Comparison of ENCODE assay signal across 17 cellular contexts in genomic region chr1:19666139-19666465, GRCh38. TPM values are rescaled to one million over a fixed set of nuclear protein-coding genes. Genes with fewer than 3 reads are reported as not detected.
A peak's percentile ranks its signal among the peaks of the same experiment; 100 is the strongest.
DNase-seq lines count a peak whose midpoint lies in the region; ATAC-seq, FAIRE-seq and TF ChIP-seq lines count a peak whose summit lies in the region.
"Had no signal": no experiment of that assay in that cellular context is flagged by ENCODE, and none has a peak within 500 bp of the region (broad histone marks: within the 10 kb centered on the region; RNA-seq: fewer than 3 reads in every experiment).

No MANE protein-coding gene starts in this region.

- no peaks in the 10 kb centered on the region for H3K9me3 ChIP-seq in HepG2 (ENCODE audit: low read length)
- no peaks in the 10 kb centered on the region for H3K9me3 ChIP-seq in right lobe of liver
- H3K9me3 ChIP-seq: psoas muscle had no signal

- peaks cover 8% of the 10 kb centered on the region for H3K27me3 Mint-ChIP-seq in activated naive CD8-positive, alpha-beta T cell
- peaks cover 90% of the 10 kb centered on the region for H3K27me3 Mint-ChIP-seq in mesothelial cell of epicardium (ENCODE audit: low read depth)

- 71% methylated on average over 3 of the region's 23 CpGs for WGBS in HepG2 (ENCODE audit: low lambda C conversion rate)
- no CpG with 5 or more reads among the region's 23 CpGs for WGBS in right lobe of liver (ENCODE audit: insufficient coverage, low coverage, low lambda C conversion rate, missing lambda C conversion rate)

- H3K4me1 ChIP-seq in HepG2 (ENCODE audit: insufficient read depth, low read length) = peaks cover 15% of the 10 kb centered on the region
- peaks cover 0 to 7% (median 0%) of the 10 kb centered on the region in 4 donors for H3K4me1 ChIP-seq in right lobe of liver
- H3K4me1 ChIP-seq: psoas muscle had no signal

- TF ChIP-seq CTCF in HepG2 (CRISPR knock-in tag; IDR thresholded peaks at IDR 0.05) = no peak
- TF ChIP-seq CTCF in right lobe of liver (IDR thresholded peaks at IDR 0.05) = no peak
- TF ChIP-seq CTCF in mesothelial cell of epicardium (IDR thresholded peaks at IDR 0.05; ENCODE audit: unreplicated experiment) = no peak

- TF ChIP-seq POLR2A in HepG2 (IDR thresholded peaks at IDR 0.05; ENCODE audit: insufficient read depth in 1 of 2, low read depth in 2 of 2, low read length in 2 of 2) (no peak), right lobe of liver (IDR thresholded peaks at IDR 0.05) (no peak)

- TF ChIP-seq EP300 in HepG2 (IDR thresholded peaks at IDR 0.05; ENCODE audit: low read depth in 2 of 2, low read length in 2 of 2) = no peak
- TF ChIP-seq EP300 in HepG2 (CRISPR knock-in tag; IDR thresholded peaks at IDR 0.05; ENCODE audit: borderline replicate concordance) = no peak

- H3K36me3 ChIP-seq in HepG2 (replicated peaks in 1 of 2; ENCODE audit: control insufficient read depth in 1 of 2, insufficient read depth in 2 of 2, low read length in 2 of 2) (no peaks in the 10 kb centered on the region), right lobe of liver (no peaks in the 10 kb centered on the region)

- no peaks in the 10 kb centered on the region for H3K36me3 Mint-ChIP-seq in activated naive CD8-positive, alpha-beta T cell
- no peaks in the 10 kb centered on the region for H3K36me3 Mint-ChIP-seq in mesothelial cell of epicardium

- H3K4me2 ChIP-seq in HepG2 (ENCODE audit: low read depth, low read length) = no peak overlapping the region

- H4K20me1 ChIP-seq in HepG2 (ENCODE audit: insufficient read depth, low read length) = 0 out of 2 replicates have a peak, but pooled peaks cover 2% of the 10 kb centered on the region

- no peak for FAIRE-seq in HepG2 (lab: Jason Lieb, UNC)

- H3K27me3 ChIP-seq in HepG2 (ENCODE audit: control insufficient read depth in 1 of 2, insufficient read depth in 2 of 2, low read length in 2 of 2) (peaks cover 10 to 63% of the 10 kb centered on the region in 2 experiments; a peak in 4 of 5 replicates), right lobe of liver (peaks cover 3 to 11% of the 10 kb centered on the region in 2 donors)

- BruUV-seq in HepG2 (replicated peaks; lab: Mats Ljungman, UMichigan) = no TSS peak

- H3K27ac Mint-ChIP-seq in activated naive CD8-positive, alpha-beta T cell = no peak overlapping the region
- no peak overlapping the region for H3K27ac Mint-ChIP-seq in mesothelial cell of epicardium

- no peaks in the 10 kb centered on the region for H3K9me3 Mint-ChIP-seq in activated naive CD8-positive, alpha-beta T cell (ENCODE audit: low read depth)
- H3K9me3 Mint-ChIP-seq in mesothelial cell of epicardium = no peaks in the 10 kb centered on the region

- ATAC-seq in HepG2 (peak; percentile 42), right lobe of liver (no peak), HG03045 (IDR thresholded peaks at IDR 0.05; ENCODE audit: unreplicated experiment) (no peak), GM21390 (IDR thresholded peaks at IDR 0.05; ENCODE audit: unreplicated experiment) (no peak)
- ATAC-seq: psoas muscle had no signal

- in situ Hi-C loops in HepG2 (cut with HindIII; ENCODE audit: extremely low pct_ligation_motif_present, low pct_unique_long_range_greater_than_20kb) = no loop called here

- H3K9ac ChIP-seq in HepG2 (ENCODE audit: insufficient read depth, low read depth, low read length) = no peak overlapping the region

- CTCF ChIA-PET in HepG2 (lab: Yijun Ruan, JAX; ENCODE audit: low intra/inter-chr PET ratio, low total read pairs) = no interaction called here

- DNase-seq in HepG2 (ENCODE audit: low spot score) = no peak
- DNase-seq in right lobe of liver = no peak
- DNase-seq in mesothelial cell of epicardium (ENCODE audit: low spot score in 2 of 2, unreplicated experiment in 2 of 2) = no peak
- no peak for DNase-seq in activated CD8-positive, alpha-beta memory T cell treated with anti-CD3 and anti-CD28 coated beads for 24 hours
- DNase-seq: activated CD4-positive, alpha-beta T cell treated with anti-CD3 and anti-CD28 coated beads for 4 hours; activated gamma-delta T cell treated with Interleukin-2 at 50 U/mL for 16 hours; AML-193; DND-41; left colon; NCI-H1436; NK-92 treated with Interleukin-12 subunit alpha and Interleukin-12 subunit beta, amount 100 ng/mL, for 24 hours; psoas muscle had no signal

- POLR2A ChIA-PET in HepG2 (lab: Yijun Ruan, JAX) = no interaction called here

- no peak overlapping the region for H2AFZ ChIP-seq in HepG2 (ENCODE audit: low read length)

- intact Hi-C loops in HepG2 (cut with micrococcal nuclease; ENCODE audit: unreplicated experiment) = no loop called here
- intact Hi-C loops in right lobe of liver (cut with DNase I) = no loop called here

- peak overlapping the region; percentile 81 for H3K4me3 Mint-ChIP-seq in activated naive CD8-positive, alpha-beta T cell
- H3K4me3 Mint-ChIP-seq in mesothelial cell of epicardium = peak overlapping the region; percentile 67

- no peak overlapping the region for H3K4me3 ChIP-seq in HepG2 (replicated peaks in 1 of 3; ENCODE audit: insufficient read depth in 1 of 3, low read depth in 2 of 3, low read length in 3 of 3)
- no peak overlapping the region for H3K4me3 ChIP-seq in right lobe of liver
- H3K4me3 ChIP-seq: psoas muscle had no signal

- peaks cover 18% of the 10 kb centered on the region for H3K4me1 Mint-ChIP-seq in activated naive CD8-positive, alpha-beta T cell (ENCODE audit: low read depth)
- peaks cover 4% of the 10 kb centered on the region for H3K4me1 Mint-ChIP-seq in mesothelial cell of epicardium

- no peaks in the 10 kb centered on the region for H3K79me2 ChIP-seq in HepG2 (ENCODE audit: insufficient read depth, low read length)

- H3K27ac ChIP-seq in HepG2 (ENCODE audit: extremely low read length, insufficient read depth, low read length) (no peak overlapping the region), right lobe of liver (no peak overlapping the region)
- H3K27ac ChIP-seq: psoas muscle had no signal

- no peak for TF ChIP-seq RAD21 in HepG2 (CRISPR knock-in tag; IDR thresholded peaks at IDR 0.05)

TF ChIP-seq in HepG2, 621 proteins besides CTCF, POLR2A, EP300 and RAD21:
- TF ChIP-seq ZBTB7A (CRISPR knock-in tag; IDR thresholded peaks at IDR 0.05) (no peak), ZSCAN20 (CRISPR knock-in tag; IDR thresholded peaks at IDR 0.05; ENCODE audit: borderline replicate concordance) (no peak), HNRNPL (IDR thresholded peaks at IDR 0.05; ENCODE audit: low read depth, low read length) (0 out of 2 replicates have a peak, but pooled peaks have one; percentile 45)
TF ChIP-seq in HepG2: peak in this region for 1.

RNA-seq across cellular contexts. Expression of gene HTR6, which starts 1.4 kb away (rescaled TPM):
- total RNA-seq in HepG2 (2016; rRNA removed; fragmentation: Illumina TruSeq; extraction: Trizol) (0.04 TPM in 1 of 2 replicates, not detected in the other), right lobe of liver (not detected), mesothelial cell of epicardium (0.11 to 0.24 TPM (median 0.11 TPM) in 3 replicates)
- total RNA-seq in HepG2 (2016; cell fraction: cytosol; rRNA removed; fragmentation: Illumina TruSeq; extraction: Trizol; ENCODE audit: low read depth) = not detected in 2 replicates
- total RNA-seq in HepG2 (2016; cell fraction: insoluble cytoplasmic fraction; rRNA removed; fragmentation: Illumina TruSeq; extraction: Trizol) = not detected in 2 replicates
- not detected in 2 replicates for total RNA-seq in HepG2 (2016; cell fraction: membrane; rRNA removed; fragmentation: Illumina TruSeq; extraction: Trizol)
- total RNA-seq in HepG2 (2016; cell fraction: nucleus; rRNA removed; fragmentation: Illumina TruSeq; extraction: Trizol) = not detected in 2 replicates
- polyA plus RNA-seq in HepG2 (2011; rRNA removed) = 0.05 TPM in 1 of 2 replicates, not detected in the other
- not detected in 2 replicates for polyA plus RNA-seq in HepG2 (2011; cell fraction: cytosol; rRNA removed)
- polyA plus RNA-seq in HepG2 (2011; cell fraction: nucleus; rRNA removed) = not detected in 2 replicates
- polyA plus RNA-seq in HepG2 (2012) = not detected in 2 replicates
- not detected in 2 replicates for polyA plus RNA-seq in HepG2 (2016; cell fraction: cytosol; fragmentation: Illumina TruSeq; extraction: Trizol; ENCODE audit: low read depth)
- not detected in 2 replicates for polyA plus RNA-seq in HepG2 (2016; cell fraction: insoluble cytoplasmic fraction; fragmentation: Illumina TruSeq; extraction: Trizol; ENCODE audit: low read depth)
- polyA plus RNA-seq in HepG2 (2016; cell fraction: membrane; fragmentation: Illumina TruSeq; extraction: Trizol; ENCODE audit: low read depth) = not detected in 2 replicates
- polyA plus RNA-seq in HepG2 (2016; cell fraction: nucleus; fragmentation: Illumina TruSeq; extraction: Trizol; ENCODE audit: insufficient read depth, low read depth) = not detected in 2 replicates
- not detected in 2 replicates for polyA minus RNA-seq in HepG2 (2011; rRNA and poly(A)+ RNA removed; ENCODE audit: low replicate concordance)
- polyA minus RNA-seq in HepG2 (2011; cell fraction: cytosol; rRNA and poly(A)+ RNA removed) = not detected in 2 replicates
- polyA minus RNA-seq in HepG2 (2011; cell fraction: nucleus; rRNA and poly(A)+ RNA removed) = not detected in 2 replicates
- total RNA-seq: bronchial epithelial cell; left colon; psoas muscle; T-helper 2 cell treated with Interferon-gamma antibody and Interleukin-4, amounts not matched to agents 100 ng/mL and 5 ng/mL, for 36 hours had no signal
- polyA plus RNA-seq: psoas muscle had no signal

RNA-seq across cellular contexts. Expression of gene NBL1, which starts 22.0 kb away (rescaled TPM):
- total RNA-seq in HepG2 (2016; rRNA removed; fragmentation: Illumina TruSeq; extraction: Trizol) = 1.9 and 2.7 TPM in 2 replicates
- 2.8 and 4.1 TPM in 2 replicates for total RNA-seq in HepG2 (2016; cell fraction: cytosol; rRNA removed; fragmentation: Illumina TruSeq; extraction: Trizol; ENCODE audit: low read depth)
- 2.8 and 3.1 TPM in 2 replicates for total RNA-seq in HepG2 (2016; cell fraction: insoluble cytoplasmic fraction; rRNA removed; fragmentation: Illumina TruSeq; extraction: Trizol)
- total RNA-seq in HepG2 (2016; cell fraction: membrane; rRNA removed; fragmentation: Illumina TruSeq; extraction: Trizol) = 5.9 and 6.3 TPM in 2 replicates
- 2.3 and 3.4 TPM in 2 replicates for total RNA-seq in HepG2 (2016; cell fraction: nucleus; rRNA removed; fragmentation: Illumina TruSeq; extraction: Trizol)
- polyA plus RNA-seq in HepG2 (2011; rRNA removed) = 13.8 and 17.5 TPM in 2 replicates
- polyA plus RNA-seq in HepG2 (2011; cell fraction: cytosol; rRNA removed) = 6.0 and 10.2 TPM in 2 replicates
- 7.1 and 10.2 TPM in 2 replicates for polyA plus RNA-seq in HepG2 (2011; cell fraction: nucleus; rRNA removed)
- 3.2 TPM in 2 replicates for polyA plus RNA-seq in HepG2 (2012)
- polyA plus RNA-seq in HepG2 (2016; cell fraction: cytosol; fragmentation: Illumina TruSeq; extraction: Trizol; ENCODE audit: low read depth) = 4.3 and 4.8 TPM in 2 replicates
- 2.1 and 2.4 TPM in 2 replicates for polyA plus RNA-seq in HepG2 (2016; cell fraction: insoluble cytoplasmic fraction; fragmentation: Illumina TruSeq; extraction: Trizol; ENCODE audit: low read depth)
- polyA plus RNA-seq in HepG2 (2016; cell fraction: membrane; fragmentation: Illumina TruSeq; extraction: Trizol; ENCODE audit: low read depth) = 5.5 and 7.0 TPM in 2 replicates
- polyA plus RNA-seq in HepG2 (2016; cell fraction: nucleus; fragmentation: Illumina TruSeq; extraction: Trizol; ENCODE audit: insufficient read depth, low read depth) = 3.7 and 4.3 TPM in 2 replicates
- 26.9 and 216 TPM in 2 replicates for polyA minus RNA-seq in HepG2 (2011; rRNA and poly(A)+ RNA removed; ENCODE audit: low replicate concordance)
- polyA minus RNA-seq in HepG2 (2011; cell fraction: cytosol; rRNA and poly(A)+ RNA removed) = 3.2 and 4.0 TPM in 2 replicates
- 1.1 and 1.4 TPM in 2 replicates for polyA minus RNA-seq in HepG2 (2011; cell fraction: nucleus; rRNA and poly(A)+ RNA removed)
- 1 to 10 TPM; 2.2 to 5.7 (median 3.4) TPM for total RNA-seq in right lobe of liver
- total RNA-seq in mesothelial cell of epicardium = 20.0 to 22.9 TPM (median 20.3 TPM) in 3 replicates
